ENCODE assay signal across 8 cellular contexts in the genomic region with DNA sequence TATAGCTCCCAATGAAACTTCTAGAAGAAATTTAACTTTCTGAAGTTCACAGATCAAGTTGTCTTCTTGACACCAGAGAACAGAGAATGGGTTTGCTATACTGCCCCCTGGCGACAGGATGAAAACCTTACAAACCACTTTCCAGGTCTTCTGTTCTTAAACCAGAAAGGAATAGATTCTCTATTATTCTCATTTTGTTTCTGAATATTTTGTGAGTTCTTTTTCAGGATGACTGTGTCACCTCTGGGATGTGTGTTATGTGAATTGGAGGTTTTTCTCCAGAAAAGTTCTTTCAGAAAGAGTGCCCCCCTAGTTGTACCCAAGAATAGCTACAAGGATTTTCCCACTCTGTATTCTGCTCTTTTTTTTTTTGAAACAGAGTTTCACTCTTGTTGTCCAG. TPM values are rescaled to one million over a fixed set of nuclear protein-coding genes. Genes with fewer than 3 reads are reported as not detected.
DNase-seq lines count a peak whose midpoint lies in the region; ATAC-seq and TF ChIP-seq lines count a peak whose summit lies in the region.

No MANE protein-coding gene starts in this region.

- no peaks in the 10 kb centered on the region for H3K27me3 ChIP-seq in SJCRH30

- no peaks in the 10 kb centered on the region for H3K9me3 ChIP-seq in SJCRH30 (replicated peaks)

- H3K4me3 ChIP-seq in SJCRH30 = no peak overlapping the region

- peak; percentile 42 for ATAC-seq in left colon
- ATAC-seq in HG02623 (IDR thresholded peaks at IDR 0.05; ENCODE audit: unreplicated experiment) = no peak

- DNase-seq in AML-193 (lab: John Stamatoyannopoulos, UW) (peak; percentile 30 to 44), GM20000 (ENCODE audit: low spot score) (peak; percentile 67), SJCRH30 (peak; percentile 29 to 66), astrocyte of the hippocampus (ENCODE audit: low read depth, low spot score) (peak; percentile 58), left colon (peak in 1 of 2 donors; percentile 33), GOT3 (lab: John Stamatoyannopoulos, UW) (no peak)
- DNase-seq in stimulated activated CD8-positive, alpha-beta memory T cell treated with anti-CD3 and anti-CD28 coated beads, Interleukin-7, amount 100 ng/mL, for 24 hours (ENCODE audit: low read depth) = peak; percentile 13

- peaks cover 31% of the 10 kb centered on the region for H3K36me3 ChIP-seq in SJCRH30

- peak; percentile 42 for TF ChIP-seq CTCF in GM20000 (IDR thresholded peaks at IDR 0.05; ENCODE audit: extremely low read depth, missing control alignments)

- intact Hi-C loops in left colon (cut with DNase I, micrococcal nuclease) = no loop called here

- H3K4me1 ChIP-seq in SJCRH30 = no peaks in the 10 kb centered on the region

- H3K27ac ChIP-seq in SJCRH30 = no peak overlapping the region

RNA-seq across cellular contexts. Expression of a gene that starts 6.3 kb away (rescaled TPM):
- 29.6 and 33.8 TPM in 2 replicates for total RNA-seq in SJCRH30 (2014; rRNA removed; shearing (Covaris generic))
- 1 to 10 TPM; 6.0 to 9.1 TPM for total RNA-seq in left colon

RNA-seq across cellular contexts. Expression of a gene that starts 47.3 kb away (rescaled TPM):
- 0.05 and 0.10 TPM in 2 replicates for total RNA-seq in SJCRH30 (2014; rRNA removed; shearing (Covaris generic))
- total RNA-seq in left colon = not detected
